In genomic region chr17:79176792-79177601, GRCh38 we compare ENCODE assay signal across 16 cellular contexts.
"Had no signal": no experiment of that assay in that cellular context is flagged by ENCODE, and none has a peak within 500 bp of the region (broad histone marks: within the 10 kb centered on the region; RNA-seq: fewer than 3 reads in every experiment).

No MANE protein-coding gene starts in this region.

- H3K4me3 Mint-ChIP-seq: activated B cell treated with CpG ODN at 0.5 μM for 24 hours; activated CD4-positive, alpha-beta T cell treated with anti-CD3 and anti-CD28 coated beads, Interleukin-2, amount 10 ng/mL, durations not matched to agents 7 days and 5 days; activated naive CD8-positive, alpha-beta T cell; central memory CD8-positive, alpha-beta T cell; natural killer cell treated with Interleukin-12 subunit alpha and Interleukin-12 subunit beta and Interleukin-15 and Interleukin-18, amount 100 ng/mL, for 72 hours; stimulated activated naive CD8-positive, alpha-beta T cell treated with anti-CD3 and anti-CD28 coated beads, Interleukin-15, Interleukin-2, amounts not matched to agents 100 ng/mL and 50 ng/mL, for 24 hours; T-helper 1 cell treated with Interleukin-12 subunit alpha and Interleukin-12 subunit beta and Interleukin-4 antibody, amounts not matched to agents 30 μg/mL and 1 μg/mL, for 36 hours had no signal

- H3K36me3 Mint-ChIP-seq: activated naive CD8-positive, alpha-beta T cell; natural killer cell treated with Interleukin-12 subunit alpha and Interleukin-12 subunit beta and Interleukin-15 and Interleukin-18, amount 100 ng/mL, for 72 hours had no signal

- H3K27ac Mint-ChIP-seq: activated B cell treated with CpG ODN at 0.5 μM for 24 hours; activated CD4-positive, alpha-beta T cell treated with anti-CD3 and anti-CD28 coated beads, Interleukin-2, amount 10 ng/mL, durations not matched to agents 7 days and 5 days; activated naive CD8-positive, alpha-beta T cell; natural killer cell treated with Interleukin-12 subunit alpha and Interleukin-12 subunit beta and Interleukin-15 and Interleukin-18, amount 100 ng/mL, for 72 hours; stimulated activated naive CD8-positive, alpha-beta T cell treated with anti-CD3 and anti-CD28 coated beads, Interleukin-15, Interleukin-2, amounts not matched to agents 100 ng/mL and 50 ng/mL, for 24 hours; T-helper 1 cell treated with Interleukin-12 subunit alpha and Interleukin-12 subunit beta and Interleukin-4 antibody, amounts not matched to agents 30 μg/mL and 1 μg/mL, for 36 hours had no signal

- ATAC-seq: heart left ventricle; left cardiac atrium; natural killer cell treated with Interleukin-12 subunit alpha and Interleukin-12 subunit beta and Interleukin-15 and Interleukin-18, amount 100 ng/mL, for 72 hours; sciatic nerve; upper lobe of right lung had no signal

- DNase-seq: activated B cell treated with CpG ODN at 0.5 μM for 24 hours; activated CD4-positive, alpha-beta T cell treated with anti-CD3 and anti-CD28 coated beads, Interleukin-2, amount 10 ng/mL, durations not matched to agents 7 days and 5 days; activated CD8-positive, alpha-beta memory T cell treated with anti-CD3 and anti-CD28 coated beads for 24 hours; activated gamma-delta T cell treated with Interleukin-2 at 50 U/mL for 16 hours; brain microvascular endothelial cell; effector CD8-positive, alpha-beta T cell; heart left ventricle; left cardiac atrium; occipital lobe; upper lobe of right lung had no signal

- H3K4me1 Mint-ChIP-seq: activated B cell treated with CpG ODN at 0.5 μM for 24 hours; activated CD4-positive, alpha-beta T cell treated with anti-CD3 and anti-CD28 coated beads, Interleukin-2, amount 10 ng/mL, durations not matched to agents 7 days and 5 days; central memory CD8-positive, alpha-beta T cell had no signal

- H3K9me3 Mint-ChIP-seq: activated B cell treated with CpG ODN at 0.5 μM for 24 hours; activated CD4-positive, alpha-beta T cell treated with anti-CD3 and anti-CD28 coated beads, Interleukin-2, amount 10 ng/mL, durations not matched to agents 7 days and 5 days; central memory CD8-positive, alpha-beta T cell; natural killer cell treated with Interleukin-12 subunit alpha and Interleukin-12 subunit beta and Interleukin-15 and Interleukin-18, amount 100 ng/mL, for 72 hours; stimulated activated naive CD8-positive, alpha-beta T cell treated with anti-CD3 and anti-CD28 coated beads, Interleukin-15, Interleukin-2, amounts not matched to agents 100 ng/mL and 50 ng/mL, for 24 hours; T-helper 1 cell treated with Interleukin-12 subunit alpha and Interleukin-12 subunit beta and Interleukin-4 antibody, amounts not matched to agents 30 μg/mL and 1 μg/mL, for 36 hours had no signal
